Comparison of ENCODE assay signal across 9 cellular contexts in the genomic region with DNA sequence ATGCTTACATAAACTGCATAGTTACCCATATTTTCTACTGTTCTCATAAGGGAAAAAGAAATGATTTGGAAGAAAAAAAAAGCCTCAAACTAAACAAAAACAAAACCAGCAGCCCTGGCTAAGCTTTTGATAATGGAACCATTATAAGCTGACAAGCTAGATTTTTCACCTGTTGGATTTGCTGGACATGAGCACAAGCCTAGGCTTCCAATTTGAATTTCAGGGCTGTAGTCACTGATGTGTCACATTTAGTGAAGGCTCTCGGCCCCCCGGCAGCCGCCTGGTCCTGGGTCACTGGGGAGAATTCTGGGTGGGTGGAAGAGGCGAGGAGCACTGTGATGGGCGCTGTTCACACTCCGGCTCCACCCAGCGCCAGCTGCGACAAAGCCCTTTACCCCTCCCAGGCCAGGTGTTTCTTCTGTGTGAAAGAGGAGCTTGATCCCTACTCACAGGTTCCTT. TPM values are rescaled to one million over a fixed set of nuclear protein-coding genes. Genes with fewer than 3 reads are reported as not detected.
A peak's percentile ranks its signal among the peaks of the same experiment; 100 is the strongest.
DNase-seq lines count a peak whose midpoint lies in the region; ATAC-seq, FAIRE-seq and TF ChIP-seq lines count a peak whose summit lies in the region.
"Had no signal": no experiment of that assay in that cellular context is flagged by ENCODE, and none has a peak within 500 bp of the region (broad histone marks: within the 10 kb centered on the region; RNA-seq: fewer than 3 reads in every experiment).

No MANE protein-coding gene starts in this region.

- peaks cover 6% of the 10 kb centered on the region for H3K36me3 Mint-ChIP-seq in activated T-helper 2 cell treated with anti-CD3 and anti-CD28 coated beads, Interferon-gamma antibody, Interleukin-2, Interleukin-4, amounts not matched to agents 10 μg/mL and 5 μg/mL and 100 μg/mL, durations not matched to agents 14 hours and 24 hours and 36 hours (ENCODE audit: low read depth)

- no peaks in the 10 kb centered on the region for H3K9me2 ChIP-seq in DOHH2 (replicated peaks; ENCODE audit: control insufficient read depth, low read length)

- H3K36me3 ChIP-seq in DOHH2 (ENCODE audit: control insufficient read depth, low read length) (no peaks in the 10 kb centered on the region), kidney (ENCODE audit: control insufficient read depth in 1 of 2, insufficient read depth in 2 of 2, low read length in 2 of 2) (no peaks in the 10 kb centered on the region)

- peak overlapping the region; percentile 99 for H3K4me2 ChIP-seq in DOHH2 (ENCODE audit: low read length)

- peaks cover 22% of the 10 kb centered on the region for H3F3A ChIP-seq in DOHH2 (ENCODE audit: control insufficient read depth, insufficient read depth)

- peak overlapping the region; percentile 82 for H3K4me3 ChIP-seq in DOHH2 (ENCODE audit: low read length)
- peak overlapping the region; percentile 77 to 88 for H3K4me3 ChIP-seq in kidney (ENCODE audit: low read length in 2 of 2)

- no peak for FAIRE-seq in kidney (lab: Jason Lieb, UNC)

- intact Hi-C loops in activated T-helper 2 cell treated with anti-CD3 and anti-CD28 coated beads, Interferon-gamma antibody, Interleukin-2, Interleukin-4, amounts not matched to agents 10 μg/mL and 5 μg/mL and 100 μg/mL, durations not matched to agents 14 hours and 24 hours and 36 hours (cut with micrococcal nuclease): loop anchor here (2.0 to 10.0 kb wide), 3 partner anchors 99 to 227 kb away; no protein-coding TSS in a partner anchor
- intact Hi-C loops in kidney (cut with DNase I): no loop called here

- peak overlapping the region; percentile 92 for H3K4me3 Mint-ChIP-seq in activated T-helper 2 cell treated with anti-CD3 and anti-CD28 coated beads, Interferon-gamma antibody, Interleukin-2, Interleukin-4, amounts not matched to agents 10 μg/mL and 5 μg/mL and 100 μg/mL, durations not matched to agents 14 hours and 24 hours and 36 hours (ENCODE audit: low read depth)

- no peak for TF ChIP-seq CTCF in DOHH2 (IDR thresholded peaks at IDR 0.05; ENCODE audit: low read depth, low read length, poor library complexity, severe bottlenecking)
- TF ChIP-seq CTCF in kidney (IDR thresholded peaks at IDR 0.05; ENCODE audit: borderline replicate concordance, extremely low read depth, insufficient read depth): no peak

- peaks cover 39% of the 10 kb centered on the region for H3K4me1 Mint-ChIP-seq in activated T-helper 2 cell treated with anti-CD3 and anti-CD28 coated beads, Interferon-gamma antibody, Interleukin-2, Interleukin-4, amounts not matched to agents 10 μg/mL and 5 μg/mL and 100 μg/mL, durations not matched to agents 14 hours and 24 hours and 36 hours (ENCODE audit: low read depth)

- no peaks in the 10 kb centered on the region for H3K27me3 Mint-ChIP-seq in activated T-helper 2 cell treated with anti-CD3 and anti-CD28 coated beads, Interferon-gamma antibody, Interleukin-2, Interleukin-4, amounts not matched to agents 10 μg/mL and 5 μg/mL and 100 μg/mL, durations not matched to agents 14 hours and 24 hours and 36 hours (ENCODE audit: low read depth)

- H3K27ac Mint-ChIP-seq in activated T-helper 2 cell treated with anti-CD3 and anti-CD28 coated beads, Interferon-gamma antibody, Interleukin-2, Interleukin-4, amounts not matched to agents 10 μg/mL and 5 μg/mL and 100 μg/mL, durations not matched to agents 14 hours and 24 hours and 36 hours: peak overlapping the region; percentile 79

- H4K20me1 ChIP-seq in DOHH2 (ENCODE audit: control insufficient read depth, insufficient read depth, low read depth, low read length): no peaks in the 10 kb centered on the region

- H3K27ac ChIP-seq in DOHH2 (ENCODE audit: low read depth, low read length) (no peak overlapping the region), kidney (ENCODE audit: low read depth in 2 of 2, low read length in 2 of 2) (peak overlapping the region; percentile 86 to 88)

- no peaks in the 10 kb centered on the region for H3K9me3 Mint-ChIP-seq in activated T-helper 2 cell treated with anti-CD3 and anti-CD28 coated beads, Interferon-gamma antibody, Interleukin-2, Interleukin-4, amounts not matched to agents 10 μg/mL and 5 μg/mL and 100 μg/mL, durations not matched to agents 14 hours and 24 hours and 36 hours

- H3K9ac ChIP-seq in kidney (ENCODE audit: low read length in 2 of 2): peak overlapping the region; percentile 84 to 94

- ATAC-seq in GM19035 (IDR thresholded peaks at IDR 0.05; ENCODE audit: unreplicated experiment) (no peak), GM19023 (IDR thresholded peaks at IDR 0.05; ENCODE audit: unreplicated experiment) (no peak)

- H3K27me3 ChIP-seq in DOHH2 (ENCODE audit: control insufficient read depth, low read length): no peaks in the 10 kb centered on the region

- H3K79me2 ChIP-seq in DOHH2 (ENCODE audit: control insufficient read depth, low read length): peaks cover 6% of the 10 kb centered on the region

- no peaks in the 10 kb centered on the region for H3K9me3 ChIP-seq in DOHH2 (ENCODE audit: control insufficient read depth, insufficient read depth, low read length)
- H3K9me3 ChIP-seq in kidney (ENCODE audit: control insufficient read depth in 1 of 2, low read length in 2 of 2): no peaks in the 10 kb centered on the region

- peak; percentile 44 for DNase-seq in NAMALWA (ENCODE audit: low spot score)
- no peak for DNase-seq in activated T-helper 2 cell treated with anti-CD3 and anti-CD28 coated beads, Interferon-gamma antibody, Interleukin-2, Interleukin-4, amounts not matched to agents 10 μg/mL and 5 μg/mL and 100 μg/mL, durations not matched to agents 14 hours and 24 hours and 36 hours (ENCODE audit: low spot score)
- DNase-seq in kidney: peak; percentile 76
- DNase-seq in superior temporal gyrus (ENCODE audit: extremely low spot score): peak; percentile 56
- no peak for DNase-seq in MV-4-11 (lab: John Stamatoyannopoulos, UW)

- H3K4me1 ChIP-seq in DOHH2 (ENCODE audit: control insufficient read depth, low read length) (peaks cover 64% of the 10 kb centered on the region), kidney (ENCODE audit: control insufficient read depth in 1 of 2, insufficient read depth in 1 of 2, low read depth in 1 of 2, low read length in 2 of 2) (peaks cover 33 to 39% of the 10 kb centered on the region in 2 donors)

RNA-seq across cellular contexts. Expression of gene FBXL22, which starts 4.6 kb away (rescaled TPM):
- total RNA-seq in activated T-helper 2 cell treated with anti-CD3 and anti-CD28 coated beads, Interferon-gamma antibody, Interleukin-2, Interleukin-4, amounts not matched to agents 10 μg/mL and 5 μg/mL and 100 μg/mL, durations not matched to agents 14 hours and 24 hours and 36 hours: 0.71 and 0.78 TPM in 2 replicates
- total RNA-seq in kidney: 4.7 TPM
- 1.2 TPM for polyA plus RNA-seq in kidney (ENCODE audit: insufficient read depth, low read depth, low replicate concordance)
- total RNA-seq: SK-MEL-5 had no signal

Comparison
In these comparisons a context has a peak if more than half of its experiments do, and no peak if none do; other contexts are left out.
1. DNase-seq: peak in NAMALWA (single experiment), kidney (single experiment) and superior temporal gyrus (single experiment); none in activated T-helper 2 cell treated with anti-CD3 and anti-CD28 coated beads, Interferon-gamma antibody, Interleukin-2, Interleukin-4, amounts not matched to agents 10 μg/mL and 5 μg/mL and 100 μg/mL, durations not matched to agents 14 hours and 24 hours and 36 hours (single experiment) and MV-4-11 (single experiment).